9 cellular contexts compared by ENCODE assay signal in genomic region chr4:168832746-168833575, GRCh38.
DNase-seq lines count a peak whose midpoint lies in the region; ATAC-seq, FAIRE-seq and TF ChIP-seq lines count a peak whose summit lies in the region.
"Had no signal": no experiment of that assay in that cellular context is flagged by ENCODE, and none has a peak within 500 bp of the region (broad histone marks: within the 10 kb centered on the region; RNA-seq: fewer than 3 reads in every experiment).

No MANE protein-coding gene starts in this region.

- DNase-seq in GM12891 (ENCODE audit: insufficient read length, low spot score) (peak; percentile 10), HepG2 (ENCODE audit: low spot score) (no peak), substantia nigra (lab: John Stamatoyannopoulos, UW) (peak in 41 of 49 donors; percentile 3 to 61 (median 33)), NCI-H345 (lab: John Stamatoyannopoulos, UW) (no peak)

- TF ChIP-seq CTCF in OCI-LY1 (IDR thresholded peaks at IDR 0.05; ENCODE audit: low read length) (no peak), HepG2 (CRISPR knock-in tag; IDR thresholded peaks at IDR 0.05) (peak; percentile 65)

- H3K4me1 ChIP-seq in OCI-LY1 (ENCODE audit: insufficient read depth, low read length, severe bottlenecking) (peaks cover 12% of the 10 kb centered on the region), HepG2 (ENCODE audit: insufficient read depth, low read length) (0 out of 2 replicates have a peak, but pooled peaks cover 14% of the 10 kb centered on the region)

- ATAC-seq in HepG2 (peak; percentile 65), HG02870 (IDR thresholded peaks at IDR 0.05; ENCODE audit: unreplicated experiment) (no peak), GM21825 (IDR thresholded peaks at IDR 0.05; ENCODE audit: unreplicated experiment) (no peak)

- POLR2A ChIA-PET in HepG2 (lab: Yijun Ruan, JAX) = interaction anchor here (3.4 kb wide), 1 partner anchor 16 kb away, joined by 15 read pairs; no protein-coding TSS in a partner anchor

- no peak for TF ChIP-seq RAD21 in HepG2 (CRISPR knock-in tag; IDR thresholded peaks at IDR 0.05)

- peak overlapping the region; percentile 86 for H3K4me2 ChIP-seq in OCI-LY1 (ENCODE audit: low read length)
- H3K4me2 ChIP-seq in HepG2 (ENCODE audit: low read depth, low read length) = peak overlapping the region; percentile 75

- no peak for TF ChIP-seq EP300 in HepG2 (IDR thresholded peaks at IDR 0.05; ENCODE audit: low read depth in 2 of 2, low read length in 2 of 2)
- no peak for TF ChIP-seq EP300 in HepG2 (CRISPR knock-in tag; IDR thresholded peaks at IDR 0.05; ENCODE audit: borderline replicate concordance)

- TF ChIP-seq POLR2A in GM12891 (IDR thresholded peaks at IDR 0.05; ENCODE audit: low read depth, low read length) (no peak), HepG2 (IDR thresholded peaks at IDR 0.05; ENCODE audit: insufficient read depth in 1 of 2, low read depth in 2 of 2, low read length in 2 of 2) (no peak)

- CTCF ChIA-PET in HepG2 (lab: Yijun Ruan, JAX; ENCODE audit: low intra/inter-chr PET ratio, low total read pairs) = no interaction called here

- H3K9ac ChIP-seq in OCI-LY1 (ENCODE audit: low read length) (peak overlapping the region; percentile 64; the same call in 1 of the 2 replicates), HepG2 (ENCODE audit: insufficient read depth, low read depth, low read length) (peak overlapping the region; percentile 19; the same call in 1 of the 2 replicates)

- H3K9me3 ChIP-seq in OCI-LY1 (ENCODE audit: low read length) (no peaks in the 10 kb centered on the region), HepG2 (ENCODE audit: low read length) (no peaks in the 10 kb centered on the region)

- H3F3A ChIP-seq in OCI-LY1 (ENCODE audit: insufficient read depth, low read length) = no peaks in the 10 kb centered on the region

- 16% methylated on average over 26 of the region's 60 CpGs for WGBS in HepG2 (ENCODE audit: low lambda C conversion rate)

- no peaks in the 10 kb centered on the region for H3K79me2 ChIP-seq in OCI-LY1 (ENCODE audit: insufficient read depth, low read length)
- no peaks in the 10 kb centered on the region for H3K79me2 ChIP-seq in HepG2 (ENCODE audit: insufficient read depth, low read length)

- peak overlapping the region; percentile 75 for H3K4me3 ChIP-seq in OCI-LY1 (ENCODE audit: low read depth, low read length, poor library complexity, severe bottlenecking)
- H3K4me3 ChIP-seq in HepG2 (replicated peaks in 1 of 3; ENCODE audit: insufficient read depth in 1 of 3, low read depth in 2 of 3, low read length in 3 of 3) = peak overlapping the region; percentile 32 to 68 (median 55); a peak in 5 of 6 replicates

- no TSS peak for BruUV-seq in HepG2 (replicated peaks; lab: Mats Ljungman, UMichigan)

- H3K36me3 ChIP-seq in OCI-LY1 (ENCODE audit: insufficient read depth, low read length) = no peaks in the 10 kb centered on the region
- no peaks in the 10 kb centered on the region for H3K36me3 ChIP-seq in HepG2 (replicated peaks in 1 of 2; ENCODE audit: control insufficient read depth in 1 of 2, insufficient read depth in 2 of 2, low read length in 2 of 2)

- intact Hi-C loops in HepG2 (cut with micrococcal nuclease; ENCODE audit: unreplicated experiment) = loop anchor here (5.0 kb wide), 1 partner anchor 84 kb away; no protein-coding TSS in a partner anchor

- H4K20me1 ChIP-seq in OCI-LY1 (ENCODE audit: insufficient read depth, low read length) (no peaks in the 10 kb centered on the region), HepG2 (ENCODE audit: insufficient read depth, low read length) (no peaks in the 10 kb centered on the region)

- H2AFZ ChIP-seq in OCI-LY1 (ENCODE audit: low read length) = no peak overlapping the region
- no peak overlapping the region for H2AFZ ChIP-seq in HepG2 (ENCODE audit: low read length)

- H3K27me3 ChIP-seq in OCI-LY1 (ENCODE audit: insufficient read depth, low read length) = peaks cover 10% of the 10 kb centered on the region; the same call in 1 of the 2 replicates
- peaks cover 3 to 37% of the 10 kb centered on the region in 2 experiments; a peak in 3 of 5 replicates for H3K27me3 ChIP-seq in HepG2 (ENCODE audit: control insufficient read depth in 1 of 2, insufficient read depth in 2 of 2, low read length in 2 of 2)

- FAIRE-seq in GM12891 (lab: Jason Lieb, UNC) (no peak), HepG2 (lab: Jason Lieb, UNC) (no peak)
- FAIRE-seq: TTC549 had no signal

- H3K27ac ChIP-seq in OCI-LY1 (ENCODE audit: low read depth, low read length, poor library complexity, severe bottlenecking) (no peak overlapping the region), cingulate gyrus (ENCODE audit: low read depth, low read length) (peak overlapping the region; percentile 85), HepG2 (ENCODE audit: extremely low read length, insufficient read depth, low read length) (no peak overlapping the region), substantia nigra (ENCODE audit: low read depth, low read length, poor library complexity, severe bottlenecking) (peak overlapping the region; percentile 52)

- no peaks in the 10 kb centered on the region for H3K9me2 ChIP-seq in OCI-LY1 (ENCODE audit: low read depth, low read length)

- in situ Hi-C loops in HepG2 (cut with HindIII; ENCODE audit: extremely low pct_ligation_motif_present, low pct_unique_long_range_greater_than_20kb) = no loop called here

TF ChIP-seq in GM12891, 5 proteins besides CTCF, POLR2A, EP300 and RAD21:
- no peak for TF ChIP-seq POU2F2 (IDR thresholded peaks at IDR 0.05; ENCODE audit: low read depth, low read length)
- no peak for TF ChIP-seq POLR2AphosphoS5 (IDR thresholded peaks at IDR 0.05; ENCODE audit: low read depth, low read length)
- TF ChIP-seq SPI1 (IDR thresholded peaks at IDR 0.05; ENCODE audit: low read depth, low read length) = no peak
TF ChIP-seq in GM12891: peak in this region for 0.

TF ChIP-seq in HepG2, 621 proteins besides CTCF, POLR2A, EP300 and RAD21:
- TF ChIP-seq ZNF280B (CRISPR knock-in tag; IDR thresholded peaks at IDR 0.05; ENCODE audit: borderline replicate concordance) (peak; percentile 18; the same call in 1 of the 2 replicates), MAX (IDR thresholded peaks at IDR 0.05) (no peak), HNRNPLL (IDR thresholded peaks at IDR 0.05; ENCODE audit: low read depth, low read length, poor library complexity, severe bottlenecking) (peak; percentile 18), ZFX (CRISPR knock-in tag; IDR thresholded peaks at IDR 0.05; ENCODE audit: low read depth) (no peak), ZNF350 (CRISPR knock-in tag; IDR thresholded peaks at IDR 0.05; ENCODE audit: borderline replicate concordance, low read depth) (no peak), BCL3 (CRISPR knock-in tag; IDR thresholded peaks at IDR 0.05) (0 out of 2 replicates have a peak, but pooled peaks have one; percentile 27), HOXA9 (CRISPR knock-in tag; IDR thresholded peaks at IDR 0.05; ENCODE audit: borderline replicate concordance) (no peak), ZNF549 (CRISPR knock-in tag; IDR thresholded peaks at IDR 0.05) (no peak), GABPB1 (CRISPR knock-in tag; IDR thresholded peaks at IDR 0.05) (peak; percentile 20; the same call in 1 of the 2 replicates), RBFOX2 (IDR thresholded peaks at IDR 0.05; ENCODE audit: low read depth, low read length) (0 out of 2 replicates have a peak, but pooled peaks have one; percentile 23), ZNF33B (CRISPR knock-in tag; IDR thresholded peaks at IDR 0.05) (0 out of 2 replicates have a peak, but pooled peaks have one; percentile 37), KDM5B (CRISPR knock-in tag; IDR thresholded peaks at IDR 0.05; ENCODE audit: borderline replicate concordance) (0 out of 2 replicates have a peak, but pooled peaks have one; percentile 1), AGO2 (optimal IDR thresholded peaks at IDR 0.05; ENCODE audit: low read depth, low read length) (peak; percentile 24), ATF4 (CRISPR knock-in tag; IDR thresholded peaks at IDR 0.05) (0 out of 4 replicates have a peak, but pooled peaks of 1 of the 2 experiments have one; percentile 21)

Comparison
In these comparisons a context has a peak if more than half of its experiments do, and no peak if none do; other contexts are left out.
1. DNase-seq: peak in GM12891 (single experiment) and substantia nigra (41 of 49); none in HepG2 (single experiment) and NCI-H345 (single experiment).
2. H3K27ac ChIP-seq: peak in cingulate gyrus (single experiment) and substantia nigra (single experiment); none in OCI-LY1 (single experiment) and HepG2 (single experiment).